8 cellular contexts compared by ENCODE assay signal in genomic region chr7:55570939-55571338, GRCh38. TPM values are rescaled to one million over a fixed set of nuclear protein-coding genes. Genes with fewer than 3 reads are reported as not detected.
DNase-seq lines count a peak whose midpoint lies in the region; ATAC-seq and TF ChIP-seq lines count a peak whose summit lies in the region.

No MANE protein-coding gene starts in this region.

- H3K4me1 ChIP-seq in mucosa of stomach (ENCODE audit: control insufficient read depth, insufficient read depth, low read length), result peaks cover 44% of the 10 kb centered on the region

- H3K4me3 ChIP-seq in mucosa of stomach (ENCODE audit: low read length), result peak overlapping the region; percentile 47

- H3K27me3 ChIP-seq in mucosa of stomach (ENCODE audit: control insufficient read depth, insufficient read depth, low read length), result no peaks in the 10 kb centered on the region

- H3K27ac Mint-ChIP-seq in chondrocyte (ENCODE audit: unreplicated experiment), result peak overlapping the region; percentile 84

- peaks cover 56% of the 10 kb centered on the region for H3K4me1 Mint-ChIP-seq in chondrocyte (ENCODE audit: low read depth)

- H3K36me3 Mint-ChIP-seq in chondrocyte (ENCODE audit: low read depth), result no peaks in the 10 kb centered on the region

- H3K9me3 Mint-ChIP-seq in chondrocyte (ENCODE audit: low read depth), result no peaks in the 10 kb centered on the region

- H3K9ac ChIP-seq in mucosa of stomach (ENCODE audit: low read length), result peak overlapping the region; percentile 72

- peak overlapping the region; percentile 89 for H3K4me3 Mint-ChIP-seq in chondrocyte (ENCODE audit: unreplicated experiment)

- no peak for TF ChIP-seq CTCF in chondrocyte (IDR thresholded peaks at IDR 0.05)

- ATAC-seq in GM19452 (IDR thresholded peaks at IDR 0.05; ENCODE audit: unreplicated experiment), result no peak
- ATAC-seq in HG03469 (IDR thresholded peaks at IDR 0.05; ENCODE audit: unreplicated experiment), result no peak

- H3K36me3 ChIP-seq in mucosa of stomach (ENCODE audit: control insufficient read depth, insufficient read depth, low read length), result no peaks in the 10 kb centered on the region

- no peaks in the 10 kb centered on the region for H3K27me3 Mint-ChIP-seq in chondrocyte (ENCODE audit: low read depth)

- no peaks in the 10 kb centered on the region for H3K9me3 ChIP-seq in mucosa of stomach (ENCODE audit: control insufficient read depth, low read length)

- DNase-seq in COLO829 (ENCODE audit: low spot score) (peak; percentile 66), M059J (ENCODE audit: low read depth) (peak; percentile 88), chondrocyte (ENCODE audit: low spot score) (no peak), cerebellar cortex (ENCODE audit: low spot score) (no peak), GM19240 (ENCODE audit: insufficient read length, low spot score) (no peak)

RNA-seq across cellular contexts. Expression of gene VOPP1, which starts 1.4 kb away (rescaled TPM):
- total RNA-seq in M059J (2014; rRNA removed; shearing (Covaris generic)), result 71.2 and 89.5 TPM in 2 replicates
- 69.2 to 78.5 TPM (median 71.6 TPM) in 3 replicates for total RNA-seq in chondrocyte

Comparison
In these comparisons a context has a peak if more than half of its experiments do, and no peak if none do; other contexts are left out.
1. DNase-seq: peak in COLO829 (single experiment) and M059J (single experiment); none in chondrocyte (single experiment), cerebellar cortex (single experiment) and GM19240 (single experiment).